In genomic region chr1:94542088-94542671, GRCh38 we compare ENCODE assay signal across 8 cellular contexts. TPM values are rescaled to one million over a fixed set of nuclear protein-coding genes. Genes with fewer than 3 reads are reported as not detected.
A peak's percentile ranks its signal among the peaks of the same experiment; 100 is the strongest.
DNase-seq lines count a peak whose midpoint lies in the region; ATAC-seq and TF ChIP-seq lines count a peak whose summit lies in the region.

No MANE protein-coding gene starts in this region.

- peaks cover 2% of the 10 kb centered on the region for H3K27me3 ChIP-seq in GM06990 (replicated peaks; ENCODE audit: control insufficient read depth, insufficient read depth, low read length)
- no peaks in the 10 kb centered on the region for H3K27me3 ChIP-seq in heart left ventricle

- peaks cover 80% of the 10 kb centered on the region for H3K27me3 Mint-ChIP-seq in activated T-cell treated with anti-CD3 and anti-CD28 coated beads, Interleukin-2, amount 50 U/mL, for 72 hours (ENCODE audit: low read depth)
- H3K27me3 Mint-ChIP-seq in progenitor cell of endocrine pancreas, result peaks cover 4% of the 10 kb centered on the region

- no peak for DNase-seq in GM06990 (ENCODE audit: extremely low read depth, insufficient read length)
- no peak for DNase-seq in activated T-cell treated with anti-CD3 and anti-CD28 coated beads, Interleukin-2, amount 50 U/mL, for 72 hours
- DNase-seq in heart left ventricle, result peak; percentile 60 to 77 (median 67)
- DNase-seq in progenitor cell of endocrine pancreas (ENCODE audit: low spot score, unreplicated experiment), result no peak
- no peak for DNase-seq in OCI-M1 (lab: John Stamatoyannopoulos, UW)
- no peak for DNase-seq in NCI-H2227 treated with DMSO at 0.1 percent for 48 hours (lab: John Stamatoyannopoulos, UW)
- DNase-seq in T1000 (lab: John Stamatoyannopoulos, UW), result no peak

- H3K4me1 ChIP-seq in heart left ventricle, result peaks cover 0 to 35% (median 25%) of the 10 kb centered on the region in 12 donors

- TF ChIP-seq POLR2A in heart left ventricle (IDR thresholded peaks at IDR 0.05), result no peak

- H3K36me3 Mint-ChIP-seq in activated T-cell treated with anti-CD3 and anti-CD28 coated beads, Interleukin-2, amount 50 U/mL, for 72 hours (ENCODE audit: insufficient read depth in 2 of 2), result no peaks in the 10 kb centered on the region
- H3K36me3 Mint-ChIP-seq in progenitor cell of endocrine pancreas (ENCODE audit: insufficient read depth), result peaks cover 21% of the 10 kb centered on the region

- ATAC-seq in HG02610 (IDR thresholded peaks at IDR 0.05; ENCODE audit: unreplicated experiment), result peak; percentile 7
- ATAC-seq in activated T-cell treated with anti-CD3 and anti-CD28 coated beads, Interleukin-2, amount 50 U/mL, for 72 hours (replicated peaks in 1 of 2), result peak; percentile 20 to 24
- ATAC-seq in heart left ventricle, result peak in 3 of 4 donors; percentile 23 to 44 (median 30)

- no peak for TF ChIP-seq CTCF in GM06990 (IDR thresholded peaks at IDR 0.05; ENCODE audit: insufficient read depth, low read length, poor library complexity, severe bottlenecking)
- TF ChIP-seq CTCF in heart left ventricle (IDR thresholded peaks at IDR 0.05), result no peak
- TF ChIP-seq CTCF in progenitor cell of endocrine pancreas (IDR thresholded peaks at IDR 0.05; ENCODE audit: unreplicated experiment), result no peak

- peak overlapping the region; percentile 44 for H3K27ac Mint-ChIP-seq in activated T-cell treated with anti-CD3 and anti-CD28 coated beads, Interleukin-2, amount 50 U/mL, for 72 hours
- peak overlapping the region; percentile 96 for H3K27ac Mint-ChIP-seq in progenitor cell of endocrine pancreas

- intact Hi-C loops in heart left ventricle (cut with DNase I), result loop anchor here in 5 of 10 donors (5.0 to 10.0 kb wide), 7 partner anchors 53 to 260 kb away; no protein-coding TSS in a partner anchor

- peaks cover 26% of the 10 kb centered on the region for H3K4me1 Mint-ChIP-seq in activated T-cell treated with anti-CD3 and anti-CD28 coated beads, Interleukin-2, amount 50 U/mL, for 72 hours (ENCODE audit: low read depth)
- H3K4me1 Mint-ChIP-seq in progenitor cell of endocrine pancreas (ENCODE audit: low read depth), result peaks cover 50% of the 10 kb centered on the region

- H3K4me3 Mint-ChIP-seq in activated T-cell treated with anti-CD3 and anti-CD28 coated beads, Interleukin-2, amount 50 U/mL, for 72 hours, result peak overlapping the region; percentile 89 to 91
- H3K4me3 Mint-ChIP-seq in progenitor cell of endocrine pancreas (ENCODE audit: low read depth), result peak overlapping the region; percentile 95

- no peaks in the 10 kb centered on the region for H3K9me3 ChIP-seq in heart left ventricle

- no peaks in the 10 kb centered on the region for H3K9me3 Mint-ChIP-seq in activated T-cell treated with anti-CD3 and anti-CD28 coated beads, Interleukin-2, amount 50 U/mL, for 72 hours
- H3K9me3 Mint-ChIP-seq in progenitor cell of endocrine pancreas (ENCODE audit: low read depth), result no peaks in the 10 kb centered on the region

- H3K36me3 ChIP-seq in GM06990 (ENCODE audit: control insufficient read depth, insufficient read depth, low read length) (no peaks in the 10 kb centered on the region), heart left ventricle (peaks cover 0 to 3% (median 0%) of the 10 kb centered on the region in 9 donors)

- peak overlapping the region; percentile 80 to 95 (median 92) for H3K27ac ChIP-seq in heart left ventricle

- peak overlapping the region; percentile 61 for H3K4me3 ChIP-seq in GM06990 (replicated peaks; ENCODE audit: low read depth, low read length)
- peak overlapping the region; percentile 48 to 87 (median 74) for H3K4me3 ChIP-seq in heart left ventricle

- WGBS in heart left ventricle, 4 donors, result 1 to 3% (median 2%) methylated on average over 12 to 25 of the region's 25 CpGs

RNA-seq across cellular contexts. Expression of gene F3, which starts 0.6 kb away (rescaled TPM):
- total RNA-seq in activated T-cell treated with anti-CD3 and anti-CD28 coated beads, Interleukin-2, amount 50 U/mL, for 72 hours, result under 1 TPM; 0.23 to 0.65 TPM
- total RNA-seq in heart left ventricle (10 to 100 TPM; 28.6 to 88.8 (median 50.1) TPM), progenitor cell of endocrine pancreas (84.9 and 95.0 TPM in 2 replicates)
- polyA plus RNA-seq in heart left ventricle, result 10 to 100 TPM; 25.4 to 36.4 TPM

Comparison
In these comparisons a context has a peak if more than half of its experiments do, and no peak if none do; other contexts are left out.
1. DNase-seq: peak in heart left ventricle (5 of 5); none in GM06990 (single experiment), activated T-cell treated with anti-CD3 and anti-CD28 coated beads, Interleukin-2, amount 50 U/mL, for 72 hours (0 of 2), progenitor cell of endocrine pancreas (single experiment), OCI-M1 (single experiment), NCI-H2227 treated with DMSO at 0.1 percent for 48 hours (single experiment) and T1000 (single experiment).
2. RNA of gene F3, which starts 0.6 kb away (total RNA-seq): 84.9 to 95.0 TPM in progenitor cell of endocrine pancreas and 28.6 to 88.8 TPM in heart left ventricle; 0.23 to 0.65 TPM in activated T-cell treated with anti-CD3 and anti-CD28 coated beads, Interleukin-2, amount 50 U/mL, for 72 hours; every median in the first group is over 10 times any median in the second.
3. Peak in every context shown above with its lines, with median percentiles within 50 percentile points of each other: ATAC-seq.